Comparison of ENCODE assay signal across 17 cellular contexts in the genomic region with DNA sequence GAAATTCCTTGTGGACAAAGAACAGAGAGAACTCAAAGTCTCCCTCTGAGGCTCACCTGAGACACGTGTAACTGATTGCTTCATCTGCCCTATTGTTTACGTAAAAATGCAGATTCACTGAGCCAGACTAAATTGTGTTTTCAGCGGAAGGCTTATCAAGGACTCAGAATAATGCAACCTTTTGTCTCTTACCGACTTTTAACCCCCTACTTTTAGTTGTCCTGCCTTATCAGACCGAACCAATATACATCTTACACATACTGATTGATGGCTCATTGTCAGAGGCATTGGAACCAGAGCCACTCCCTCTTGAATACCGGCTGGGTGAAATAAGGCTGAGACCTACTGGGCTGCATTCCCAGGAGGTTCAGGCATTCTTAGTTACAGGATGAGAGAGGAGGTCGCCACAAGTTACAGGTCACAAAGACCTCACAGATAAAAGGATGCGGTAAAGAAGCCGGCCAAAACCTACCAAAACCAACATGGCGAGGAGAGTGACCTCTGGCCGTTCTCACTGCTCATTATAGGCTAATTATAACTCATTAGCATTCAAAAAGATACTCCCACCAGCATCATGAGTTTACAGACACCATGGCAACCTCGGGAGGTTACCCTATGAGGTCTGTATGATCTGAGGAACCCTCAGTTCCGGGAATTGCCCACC.
DNase-seq lines count a peak whose midpoint lies in the region; ATAC-seq and TF ChIP-seq lines count a peak whose summit lies in the region.
"Had no signal": no experiment of that assay in that cellular context is flagged by ENCODE, and none has a peak within 500 bp of the region (broad histone marks: within the 10 kb centered on the region; RNA-seq: fewer than 3 reads in every experiment).

No MANE protein-coding gene starts in this region.

- H4K5ac ChIP-seq in H9 (ENCODE audit: insufficient read length, low read depth, low read length): peak overlapping the region; percentile 70

- H3K27ac Mint-ChIP-seq in H9: peak overlapping the region in 1 of 3 experiments; percentile 29; a peak in 1 of 7 replicates
- H3K27ac Mint-ChIP-seq: CD8-positive, alpha-beta memory T cell; T-cell had no signal

- H3K4me1 ChIP-seq in H9 (ENCODE audit: insufficient read depth, low read length) (no peaks in the 10 kb centered on the region), PC-3 (ENCODE audit: insufficient read depth, low read length) (no peaks in the 10 kb centered on the region), hepatocyte (ENCODE audit: insufficient read depth) (peaks cover 7% of the 10 kb centered on the region), trophoblast cell (ENCODE audit: control insufficient read depth in 1 of 2, insufficient read depth in 2 of 2, low read length in 2 of 2) (peaks cover 4 to 14% of the 10 kb centered on the region in 2 experiments)

- no peaks in the 10 kb centered on the region for H3K79me1 ChIP-seq in H9 (ENCODE audit: insufficient read depth, low read depth, low read length, poor library complexity, severe bottlenecking)
- peaks cover 4% of the 10 kb centered on the region for H3K79me1 ChIP-seq in trophoblast cell (ENCODE audit: low read length)

- H3F3A ChIP-seq in PC-3 (ENCODE audit: low read length, unreplicated experiment): no peaks in the 10 kb centered on the region

- no peak overlapping the region for H2BK15ac ChIP-seq in H9 (ENCODE audit: low read depth, low read length)

- no peak overlapping the region for H3K56ac ChIP-seq in H9 (ENCODE audit: insufficient read length, low read depth, low read length)

- H2BK20ac ChIP-seq in H9 (ENCODE audit: low read depth, low read length, poor library complexity, severe bottlenecking): no peak overlapping the region

- no peak overlapping the region for H4K8ac ChIP-seq in H9 (replicated peaks; ENCODE audit: insufficient read length, low read depth, low read length)
- H4K8ac ChIP-seq in trophoblast cell (ENCODE audit: low read depth, low read length): no peak overlapping the region

- BruUV-seq in PC-3 (replicated peaks; lab: Mats Ljungman, UMichigan): no TSS peak

- H4K91ac ChIP-seq in H9 (ENCODE audit: insufficient read length, low read depth, low read length) (no peak overlapping the region), trophoblast cell (ENCODE audit: low read depth, low read length) (peak overlapping the region; percentile 22)

- H2BK120ac ChIP-seq in H9 (ENCODE audit: low read depth, low read length, poor library complexity, severe bottlenecking) (no peak overlapping the region), trophoblast cell (ENCODE audit: insufficient read depth, low read length, poor library complexity) (no peak overlapping the region)

- H2BK5ac ChIP-seq in H9 (ENCODE audit: insufficient read length, low read length) (no peak overlapping the region), trophoblast cell (ENCODE audit: low read depth, low read length, poor library complexity) (peak overlapping the region; percentile 23)

- peaks cover 15 to 19% of the 10 kb centered on the region in 2 experiments for H3K4me1 Mint-ChIP-seq in H9

- no peaks in the 10 kb centered on the region for H3K27me3 ChIP-seq in H9 (ENCODE audit: insufficient read depth, low read length)
- H3K27me3 ChIP-seq in PC-3 (ENCODE audit: low read length): no peaks in the 10 kb centered on the region
- peaks cover 37% of the 10 kb centered on the region for H3K27me3 ChIP-seq in hepatocyte
- H3K27me3 ChIP-seq in trophoblast cell (ENCODE audit: insufficient read depth, low read length): no peaks in the 10 kb centered on the region

- H3K36me3 Mint-ChIP-seq in H9 (ENCODE audit: insufficient read depth in 1 of 3, low read depth in 3 of 3): no peaks in the 10 kb centered on the region
- H3K36me3 Mint-ChIP-seq: CD8-positive, alpha-beta memory T cell; T-cell had no signal

- CTCF ChIA-PET in PC-3 (lab: Charles Lee): no interaction called here

- no peak overlapping the region for H4K12ac ChIP-seq in trophoblast cell (ENCODE audit: low read depth, low read length)

- H3K9me3 Mint-ChIP-seq in H9: no peaks in the 10 kb centered on the region

- H2AK5ac ChIP-seq in H9 (ENCODE audit: insufficient read length, low read length) (no peak overlapping the region), trophoblast cell (ENCODE audit: low read length) (no peak overlapping the region)

- H3K79me2 ChIP-seq in H9 (ENCODE audit: insufficient read depth, low read length) (no peaks in the 10 kb centered on the region), PC-3 (ENCODE audit: low read length) (no peaks in the 10 kb centered on the region), hepatocyte (no peaks in the 10 kb centered on the region), trophoblast cell (ENCODE audit: control insufficient read depth, insufficient read depth, low read length, poor library complexity) (no peaks in the 10 kb centered on the region)

- ATAC-seq in PC-3: no peak
- ATAC-seq: T-cell had no signal

- H3K36me3 ChIP-seq in PC-3 (ENCODE audit: low read depth, low read length): no peaks in the 10 kb centered on the region
- no peaks in the 10 kb centered on the region for H3K36me3 ChIP-seq in hepatocyte (replicated peaks; ENCODE audit: insufficient read depth, low read depth)
- no peaks in the 10 kb centered on the region for H3K36me3 ChIP-seq in trophoblast cell (ENCODE audit: control insufficient read depth in 1 of 2, insufficient read depth in 2 of 2, low read length in 2 of 2)

- peak overlapping the region; percentile 32 for H3K4me2 ChIP-seq in H9 (ENCODE audit: insufficient read depth, insufficient read length, low read length)
- peak overlapping the region; percentile 19; the same call in 1 of the 2 replicates for H3K4me2 ChIP-seq in PC-3 (ENCODE audit: low read length)
- peak overlapping the region; percentile 13 for H3K4me2 ChIP-seq in hepatocyte
- peak overlapping the region; percentile 55 for H3K4me2 ChIP-seq in trophoblast cell (ENCODE audit: low read length)

- peaks cover 17% of the 10 kb centered on the region for H3K27me3 Mint-ChIP-seq in H9 (ENCODE audit: low read depth)

- H3K9me3 ChIP-seq in H9 (ENCODE audit: control insufficient read depth, low read depth, low read length): no peaks in the 10 kb centered on the region
- H3K9me3 ChIP-seq in PC-3 (ENCODE audit: low read length): no peaks in the 10 kb centered on the region
- no peaks in the 10 kb centered on the region for H3K9me3 ChIP-seq in hepatocyte (ENCODE audit: low read depth)
- H3K9me3 ChIP-seq in trophoblast cell (ENCODE audit: insufficient read depth, low read depth, low read length): no peaks in the 10 kb centered on the region

- H3K27ac ChIP-seq in H9 (ENCODE audit: insufficient read length, low read depth, low read length) (no peak overlapping the region), PC-3 (ENCODE audit: low read length) (no peak overlapping the region), hepatocyte (no peak overlapping the region), trophoblast cell (ENCODE audit: low read depth, low read length) (peak overlapping the region; percentile 12), coronary artery (no peak overlapping the region)

- H3K4me3 Mint-ChIP-seq in H9: peak overlapping the region in 1 of 2 experiments; percentile 55; a peak in 3 of 5 replicates
- H3K4me3 Mint-ChIP-seq: CD8-positive, alpha-beta memory T cell; T-cell had no signal

- no peak overlapping the region for H3K23ac ChIP-seq in H9 (ENCODE audit: insufficient read length, low read depth, low read length)
- H3K23ac ChIP-seq in trophoblast cell (ENCODE audit: low read length): no peak overlapping the region

- no peak for TF ChIP-seq CTCF in H9 (conservative IDR thresholded peaks at IDR 0.05)
- TF ChIP-seq CTCF in PC-3 (conservative IDR thresholded peaks at IDR 0.05; ENCODE audit: low read depth, low read length): no peak
- no peak for TF ChIP-seq CTCF in hepatocyte (IDR thresholded peaks at IDR 0.05; ENCODE audit: poor library complexity)
- no peak for TF ChIP-seq CTCF in coronary artery (IDR thresholded peaks at IDR 0.05)

- DNase-seq in H9 (peak; percentile 47), PC-3 (no peak), hepatocyte (ENCODE audit: low spot score) (peak; percentile 17), trophoblast cell (peak; percentile 68 to 88), coronary artery (ENCODE audit: low spot score) (no peak), SKM-1 treated with dmso at 0.1 percent for 144 hours (lab: John Stamatoyannopoulos, UW; ENCODE audit: unreplicated experiment) (no peak)
- DNase-seq in stimulated activated naive CD4-positive, alpha-beta T cell treated with Interleukin-2 at 50 U/mL for 16 hours (lab: John Stamatoyannopoulos, UW): no peak
- DNase-seq: CD8-positive, alpha-beta memory T cell; DMS 273 treated with DMSO at 0.1 percent for 48 hours; HCEC 1CT; KG1; NCI-H1092 treated with DMSO at 0.1 percent for 48 hours; NCI-H1694 treated with DMSO at 0.1 percent for 48 hours; NCI-H510A treated with DMSO at 0.1 percent for 48 hours; NK-92 treated with Interleukin-12 subunit alpha and Interleukin-12 subunit beta, amount 100 ng/mL, for 24 hours; OCI-M1; T-cell had no signal

- H3K9ac ChIP-seq in H9 (ENCODE audit: extremely low read depth, insufficient read length, low read length) (no peak overlapping the region), PC-3 (ENCODE audit: low read length) (no peak overlapping the region), trophoblast cell (ENCODE audit: low read length) (no peak overlapping the region)

- H3K9me2 ChIP-seq in PC-3 (replicated peaks; ENCODE audit: low read length) (no peaks in the 10 kb centered on the region), hepatocyte (replicated peaks; ENCODE audit: insufficient read depth) (no peaks in the 10 kb centered on the region)

- H2BK12ac ChIP-seq in H9 (ENCODE audit: insufficient read length, low read depth, low read length): no peak overlapping the region
- H2BK12ac ChIP-seq in trophoblast cell (ENCODE audit: low read length): no peak overlapping the region

- intact Hi-C loops in PC-3 (cut with micrococcal nuclease): no loop called here

- H2AFZ ChIP-seq in H9 (ENCODE audit: low read length): no peak overlapping the region
- H2AFZ ChIP-seq in PC-3 (ENCODE audit: low read length): 0 out of 2 replicates have a peak overlapping the region, but pooled peaks have one; percentile 18
- H2AFZ ChIP-seq in hepatocyte: no peak overlapping the region
- peak overlapping the region; percentile 69 for H2AFZ ChIP-seq in trophoblast cell (ENCODE audit: insufficient read depth, low read length, poor library complexity)

- H4K20me1 ChIP-seq in H9 (ENCODE audit: control insufficient read depth, insufficient read depth, insufficient read length): no peaks in the 10 kb centered on the region
- H4K20me1 ChIP-seq in PC-3 (ENCODE audit: low read length): no peaks in the 10 kb centered on the region
- H4K20me1 ChIP-seq in hepatocyte (ENCODE audit: insufficient read depth, poor library complexity, severe bottlenecking): no peaks in the 10 kb centered on the region

- peaks cover 6% of the 10 kb centered on the region for H3K23me2 ChIP-seq in H9 (ENCODE audit: insufficient read length, low read depth, low read length, poor library complexity, severe bottlenecking)

- H3K14ac ChIP-seq in H9 (ENCODE audit: insufficient read depth, low read length): peak overlapping the region; percentile 12; the same call in 1 of the 2 replicates
- H3K14ac ChIP-seq in trophoblast cell (ENCODE audit: low read length): no peak overlapping the region

- H3K4ac ChIP-seq in H9 (ENCODE audit: low read depth, low read length): no peak overlapping the region; the same call in 1 of the 2 replicates
- H3K4ac ChIP-seq in trophoblast cell (ENCODE audit: low read depth, low read length): no peak overlapping the region

- H3K18ac ChIP-seq in H9 (ENCODE audit: insufficient read length, low read depth, low read length): peak overlapping the region; percentile 46
- H3K18ac ChIP-seq in trophoblast cell (ENCODE audit: low read length): no peak overlapping the region

- POLR2A ChIA-PET in PC-3 (lab: Charles Lee; ENCODE audit: unreplicated experiment): no interaction called here

- no CpG with 5 or more reads among the region's 13 CpGs for WGBS in H9 (ENCODE audit: extremely low coverage, insufficient read length, low lambda C conversion rate)
- WGBS in hepatocyte (ENCODE audit: low lambda C conversion rate, missing lambda C conversion rate): 37% methylated on average over 13 of the region's 13 CpGs
- no CpG with 5 or more reads among the region's 13 CpGs for WGBS in trophoblast cell (ENCODE audit: extremely low coverage, insufficient coverage, insufficient read length)

- no peak overlapping the region for H3T11ph ChIP-seq in H9 (ENCODE audit: low read length)

- H3K4me3 ChIP-seq in PC-3 (ENCODE audit: low read length): no peak overlapping the region
- H3K4me3 ChIP-seq in hepatocyte: no peak overlapping the region
- no peak overlapping the region for H3K4me3 ChIP-seq in trophoblast cell (ENCODE audit: low read depth, low read length)
- H3K4me3 ChIP-seq in coronary artery: no peak overlapping the region

Comparison
In these comparisons a context has a peak if more than half of its experiments do, and no peak if none do; other contexts are left out.
1. DNase-seq: peak in H9 (single experiment), hepatocyte (single experiment) and trophoblast cell (2 of 2); none in PC-3 (single experiment), coronary artery (single experiment), stimulated activated naive CD4-positive, alpha-beta T cell treated with Interleukin-2 at 50 U/mL for 16 hours (single experiment) and SKM-1 treated with dmso at 0.1 percent for 144 hours (single experiment).
2. H2AFZ ChIP-seq: peak in PC-3 (single experiment) and trophoblast cell (single experiment); none in H9 (single experiment) and hepatocyte (single experiment).
3. Peak in every context shown above with its lines, with median percentiles within 50 percentile points of each other: H3K4me2 ChIP-seq.